In the genomic region with DNA sequence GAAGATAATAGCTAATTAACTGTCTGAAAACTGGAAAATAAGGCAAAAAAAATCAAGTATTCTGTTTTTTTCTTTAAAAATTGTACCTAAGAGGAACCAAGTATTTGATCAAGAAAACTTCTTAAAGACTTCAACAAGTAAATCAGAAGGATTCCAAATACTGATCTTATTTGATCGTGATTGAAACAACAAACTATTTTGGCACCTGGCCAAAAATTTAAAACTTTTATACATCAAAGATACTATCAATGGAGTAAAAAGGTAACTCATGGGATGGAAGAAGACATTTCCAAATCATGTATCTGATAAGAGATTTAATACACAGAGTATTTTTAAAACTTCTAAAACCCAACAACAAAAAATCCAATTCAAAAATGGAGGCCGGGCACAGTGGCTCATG, we compare ENCODE assay signal across 22 cellular contexts. TPM values are rescaled to one million over a fixed set of nuclear protein-coding genes. Genes with fewer than 3 reads are reported as not detected.
DNase-seq lines count a peak whose midpoint lies in the region; ATAC-seq, FAIRE-seq and TF ChIP-seq lines count a peak whose summit lies in the region.
"Had no signal": no experiment of that assay in that cellular context is flagged by ENCODE, and none has a peak within 500 bp of the region (broad histone marks: within the 10 kb centered on the region; RNA-seq: fewer than 3 reads in every experiment).

No MANE protein-coding gene starts in this region.

- no peak overlapping the region for H3K4me2 ChIP-seq in HepG2 (ENCODE audit: low read depth, low read length)
- H3K4me2 ChIP-seq: A549 had no signal

- H3K4me3 ChIP-seq in HepG2 (replicated peaks in 1 of 3; ENCODE audit: insufficient read depth in 1 of 3, low read depth in 2 of 3, low read length in 3 of 3) (no peak overlapping the region), right lobe of liver (no peak overlapping the region), stomach (no peak overlapping the region)
- H3K4me3 ChIP-seq: A549, HAP-1 had no signal

- DNase-seq in HepG2 (ENCODE audit: low spot score) (no peak), right lobe of liver (no peak), frontal cortex (ENCODE audit: low spot score in 2 of 2) (no peak), GF-D8 (lab: John Stamatoyannopoulos, UW) (no peak), stomach (no peak)
- DNase-seq: C1 segment of cervical spinal cord; Calu3; CD4-positive, alpha-beta memory T cell; COR-L47; DMS53; DMS79 treated with DMSO at 0.1 percent for 48 hours; GOT3 had no signal

- BruUV-seq in HepG2 (replicated peaks; lab: Mats Ljungman, UMichigan) = no TSS peak

- TF ChIP-seq RAD21 in HepG2 (CRISPR knock-in tag; IDR thresholded peaks at IDR 0.05) = no peak

- TF ChIP-seq POLR2A in HepG2 (IDR thresholded peaks at IDR 0.05; ENCODE audit: insufficient read depth in 1 of 2, low read depth in 2 of 2, low read length in 2 of 2) (no peak), right lobe of liver (IDR thresholded peaks at IDR 0.05) (no peak), stomach (IDR thresholded peaks at IDR 0.05) (no peak)

- H3K27me3 ChIP-seq in HepG2 (ENCODE audit: control insufficient read depth in 1 of 2, insufficient read depth in 2 of 2, low read length in 2 of 2) = no peaks in the 10 kb centered on the region
- H3K27me3 ChIP-seq in right lobe of liver = no peaks in the 10 kb centered on the region
- no peaks in the 10 kb centered on the region for H3K27me3 ChIP-seq in stomach

- H3K9me3 ChIP-seq in HepG2 (ENCODE audit: low read length) (no peaks in the 10 kb centered on the region), right lobe of liver (no peaks in the 10 kb centered on the region), stomach (no peaks in the 10 kb centered on the region)
- H3K9me3 ChIP-seq: A549, HAP-1 had no signal

- H3K4me1 ChIP-seq in HepG2 (ENCODE audit: insufficient read depth, low read length) (no peaks in the 10 kb centered on the region), right lobe of liver (no peaks in the 10 kb centered on the region), stomach (no peaks in the 10 kb centered on the region)
- H3K4me1 ChIP-seq: A549 had no signal

- WGBS in HepG2 (ENCODE audit: low lambda C conversion rate) = 90% methylated on average over 2 of the region's 2 CpGs
- WGBS in right lobe of liver (ENCODE audit: insufficient coverage, low coverage, low lambda C conversion rate, missing lambda C conversion rate) = 82% methylated on average over 2 of the region's 2 CpGs
- WGBS in stomach, 5 donors = 77 to 85% (median 81%) methylated on average over 2 of the region's 2 CpGs

- no peak overlapping the region for H3K9ac ChIP-seq in HepG2 (ENCODE audit: insufficient read depth, low read depth, low read length)

- H3K79me2 ChIP-seq in HepG2 (ENCODE audit: insufficient read depth, low read length) = no peaks in the 10 kb centered on the region

- in situ Hi-C loops in HepG2 (cut with HindIII; ENCODE audit: extremely low pct_ligation_motif_present, low pct_unique_long_range_greater_than_20kb) = no loop called here

- intact Hi-C loops in HepG2 (cut with micrococcal nuclease; ENCODE audit: unreplicated experiment) = no loop called here
- intact Hi-C loops in right lobe of liver (cut with DNase I) = no loop called here
- intact Hi-C loops in stomach (cut with DNase I; ENCODE audit: low total_unique reads) = no loop called here

- H4K20me1 ChIP-seq in HepG2 (ENCODE audit: insufficient read depth, low read length) = no peaks in the 10 kb centered on the region

- TF ChIP-seq CTCF in HepG2 (CRISPR knock-in tag; IDR thresholded peaks at IDR 0.05) (no peak), right lobe of liver (IDR thresholded peaks at IDR 0.05) (no peak), stomach (IDR thresholded peaks at IDR 0.05) (no peak)

- CTCF ChIA-PET in HepG2 (lab: Yijun Ruan, JAX; ENCODE audit: low intra/inter-chr PET ratio, low total read pairs) = no interaction called here

- no peaks in the 10 kb centered on the region for H3K36me3 ChIP-seq in HepG2 (replicated peaks in 1 of 2; ENCODE audit: control insufficient read depth in 1 of 2, insufficient read depth in 2 of 2, low read length in 2 of 2)
- H3K36me3 ChIP-seq in right lobe of liver = no peaks in the 10 kb centered on the region
- H3K36me3 ChIP-seq in stomach = no peaks in the 10 kb centered on the region
- H3K36me3 ChIP-seq: HAP-1 had no signal

- TF ChIP-seq EP300 in HepG2 (IDR thresholded peaks at IDR 0.05; ENCODE audit: low read depth in 2 of 2, low read length in 2 of 2) = no peak
- no peak for TF ChIP-seq EP300 in HepG2 (CRISPR knock-in tag; IDR thresholded peaks at IDR 0.05; ENCODE audit: borderline replicate concordance)
- TF ChIP-seq EP300 in stomach (IDR thresholded peaks at IDR 0.05) = no peak

- ATAC-seq in HepG2 (no peak), right lobe of liver (no peak), GM18517 (IDR thresholded peaks at IDR 0.05; ENCODE audit: unreplicated experiment) (no peak)
- ATAC-seq: A549 had no signal

- H2AFZ ChIP-seq in HepG2 (ENCODE audit: low read length) = no peak overlapping the region

- POLR2A ChIA-PET in HepG2 (lab: Yijun Ruan, JAX) = no interaction called here

- FAIRE-seq in HepG2 (lab: Jason Lieb, UNC) (no peak), TTC549 (lab: Jason Lieb, UNC) (peak; percentile 49), frontal cortex (lab: Jason Lieb, UNC) (peak; percentile 63)
- FAIRE-seq: A549, GM12892, GM19239, H54 had no signal

- H3K27ac ChIP-seq in HepG2 (ENCODE audit: extremely low read length, insufficient read depth, low read length) (no peak overlapping the region), right lobe of liver (no peak overlapping the region), stomach (no peak overlapping the region)
- H3K27ac ChIP-seq: 22Rv1, A549 had no signal

TF ChIP-seq in HepG2, 621 proteins besides CTCF, POLR2A, EP300 and RAD21 (continues in another document):
- peak; percentile 92 for TF ChIP-seq LCORL (IDR thresholded peaks at IDR 0.05)
- TF ChIP-seq LCORL (CRISPR knock-in tag; IDR thresholded peaks at IDR 0.05) = no peak
- no peak for TF ChIP-seq POGZ (CRISPR knock-in tag; IDR thresholded peaks at IDR 0.05)
- no peak for TF ChIP-seq ZNF652 (CRISPR knock-in tag; IDR thresholded peaks at IDR 0.05; ENCODE audit: borderline replicate concordance, low read depth)
- TF ChIP-seq SNAI1 (CRISPR knock-in tag; IDR thresholded peaks at IDR 0.05; ENCODE audit: borderline replicate concordance) = no peak

RNA-seq across cellular contexts. Expression of a gene that starts 46.7 kb away (rescaled TPM):
- total RNA-seq in HepG2 (2016; rRNA removed; fragmentation: Illumina TruSeq; extraction: Trizol) (0.14 and 0.18 TPM in 2 replicates), right lobe of liver (under 1 TPM in 1 of 6 experiments, not detected in 5; 0.86 TPM), frontal cortex (5.3 TPM), stomach (under 1 TPM in 1 of 5 donors, not detected in 4; 0.37 TPM)
- 0.35 TPM in 1 of 2 replicates, not detected in the other for total RNA-seq in HepG2 (2016; cell fraction: cytosol; rRNA removed; fragmentation: Illumina TruSeq; extraction: Trizol; ENCODE audit: low read depth)
- total RNA-seq in HepG2 (2016; cell fraction: insoluble cytoplasmic fraction; rRNA removed; fragmentation: Illumina TruSeq; extraction: Trizol) = 0.07 TPM in 1 of 2 replicates, not detected in the other
- total RNA-seq in HepG2 (2016; cell fraction: membrane; rRNA removed; fragmentation: Illumina TruSeq; extraction: Trizol) = not detected in 2 replicates
- total RNA-seq in HepG2 (2016; cell fraction: nucleus; rRNA removed; fragmentation: Illumina TruSeq; extraction: Trizol) = not detected in 2 replicates
- polyA plus RNA-seq in HepG2 (2011; rRNA removed) (not detected in 2 replicates), stomach (1 to 10 TPM in 1 of 3 donors, under 1 TPM in 1, not detected in 1; 0.23 to 2.1 TPM)
- polyA plus RNA-seq in HepG2 (2011; cell fraction: cytosol; rRNA removed) = not detected in 2 replicates
- polyA plus RNA-seq in HepG2 (2011; cell fraction: nucleus; rRNA removed) = not detected in 2 replicates
- polyA plus RNA-seq in HepG2 (2012) = not detected in 2 replicates
- not detected in 2 replicates for polyA plus RNA-seq in HepG2 (2016; cell fraction: cytosol; fragmentation: Illumina TruSeq; extraction: Trizol; ENCODE audit: low read depth)
- polyA plus RNA-seq in HepG2 (2016; cell fraction: insoluble cytoplasmic fraction; fragmentation: Illumina TruSeq; extraction: Trizol; ENCODE audit: low read depth) = not detected in 2 replicates
- not detected in 2 replicates for polyA plus RNA-seq in HepG2 (2016; cell fraction: membrane; fragmentation: Illumina TruSeq; extraction: Trizol; ENCODE audit: low read depth)
- polyA plus RNA-seq in HepG2 (2016; cell fraction: nucleus; fragmentation: Illumina TruSeq; extraction: Trizol; ENCODE audit: insufficient read depth, low read depth) = not detected in 2 replicates
- polyA minus RNA-seq in HepG2 (2011; rRNA and poly(A)+ RNA removed; ENCODE audit: low replicate concordance) = not detected in 2 replicates
- not detected in 2 replicates for polyA minus RNA-seq in HepG2 (2011; cell fraction: cytosol; rRNA and poly(A)+ RNA removed)
- not detected in 2 replicates for polyA minus RNA-seq in HepG2 (2011; cell fraction: nucleus; rRNA and poly(A)+ RNA removed)
- total RNA-seq: Calu3; CD4-positive, alpha-beta memory T cell; Daoy had no signal
- polyA plus RNA-seq: BJ; CD4-positive, alpha-beta memory T cell had no signal

RNA-seq across cellular contexts. Expression of a gene that starts 46.8 kb away (rescaled TPM):
- total RNA-seq in HepG2 (2016; rRNA removed; fragmentation: Illumina TruSeq; extraction: Trizol) (11.4 and 14.6 TPM in 2 replicates), right lobe of liver (1 to 10 TPM; 1.8 to 5.6 (median 2.8) TPM), frontal cortex (11.8 TPM), stomach (10 to 100 TPM in 2 of 5 donors, 1 to 10 TPM in 3; 1.3 to 22.0 (median 4.2) TPM)
- 3.4 and 4.3 TPM in 2 replicates for total RNA-seq in HepG2 (2016; cell fraction: cytosol; rRNA removed; fragmentation: Illumina TruSeq; extraction: Trizol; ENCODE audit: low read depth)
- total RNA-seq in HepG2 (2016; cell fraction: insoluble cytoplasmic fraction; rRNA removed; fragmentation: Illumina TruSeq; extraction: Trizol) = 10.8 and 13.8 TPM in 2 replicates
- 7.5 and 11.0 TPM in 2 replicates for total RNA-seq in HepG2 (2016; cell fraction: membrane; rRNA removed; fragmentation: Illumina TruSeq; extraction: Trizol)
- total RNA-seq in HepG2 (2016; cell fraction: nucleus; rRNA removed; fragmentation: Illumina TruSeq; extraction: Trizol) = 24.5 and 26.6 TPM in 2 replicates
- polyA plus RNA-seq in HepG2 (2011; rRNA removed) (4.8 and 6.1 TPM in 2 replicates), stomach (1 to 10 TPM; 2.2 to 4.3 (median 3.7) TPM)
- polyA plus RNA-seq in HepG2 (2011; cell fraction: cytosol; rRNA removed) = 2.0 and 2.6 TPM in 2 replicates
- polyA plus RNA-seq in HepG2 (2011; cell fraction: nucleus; rRNA removed) = 5.9 and 7.6 TPM in 2 replicates
- polyA plus RNA-seq in HepG2 (2012) = 8.5 and 13.0 TPM in 2 replicates
- 7.1 and 9.6 TPM in 2 replicates for polyA plus RNA-seq in HepG2 (2016; cell fraction: cytosol; fragmentation: Illumina TruSeq; extraction: Trizol; ENCODE audit: low read depth)
- polyA plus RNA-seq in HepG2 (2016; cell fraction: insoluble cytoplasmic fraction; fragmentation: Illumina TruSeq; extraction: Trizol; ENCODE audit: low read depth) = 12.8 and 16.8 TPM in 2 replicates
- 9.5 and 11.4 TPM in 2 replicates for polyA plus RNA-seq in HepG2 (2016; cell fraction: membrane; fragmentation: Illumina TruSeq; extraction: Trizol; ENCODE audit: low read depth)
- 16.2 and 18.6 TPM in 2 replicates for polyA plus RNA-seq in HepG2 (2016; cell fraction: nucleus; fragmentation: Illumina TruSeq; extraction: Trizol; ENCODE audit: insufficient read depth, low read depth)
- 0.30 and 0.96 TPM in 2 replicates for polyA minus RNA-seq in HepG2 (2011; rRNA and poly(A)+ RNA removed; ENCODE audit: low replicate concordance)
- 3.1 and 3.5 TPM in 2 replicates for polyA minus RNA-seq in HepG2 (2011; cell fraction: cytosol; rRNA and poly(A)+ RNA removed)
- polyA minus RNA-seq in HepG2 (2011; cell fraction: nucleus; rRNA and poly(A)+ RNA removed) = 28.7 and 32.4 TPM in 2 replicates
